Comparison of ENCODE assay signal across 2 cellular contexts in genomic region chr14:38210587-38211257, GRCh38.
TF ChIP-seq lines count a peak whose summit lies in the region.

No MANE protein-coding gene starts in this region.

TF ChIP-seq in IMR-90, 13 proteins besides CTCF, POLR2A, EP300 and RAD21:
- TF ChIP-seq FOS (IDR thresholded peaks at IDR 0.05; ENCODE audit: low read depth, low read length): no peak
- TF ChIP-seq NFE2L2 (IDR thresholded peaks at IDR 0.05; ENCODE audit: low read depth, low read length): no peak
- TF ChIP-seq USF2 (IDR thresholded peaks at IDR 0.05; ENCODE audit: low read depth, low read length): no peak
- no peak for TF ChIP-seq RFX5 (IDR thresholded peaks at IDR 0.05; ENCODE audit: low read depth, low read length)
- no peak for TF ChIP-seq MAFK (IDR thresholded peaks at IDR 0.05; ENCODE audit: low read depth, low read length)
- no peak for TF ChIP-seq MAZ (IDR thresholded peaks at IDR 0.05; ENCODE audit: borderline replicate concordance, low read depth, low read length)
- TF ChIP-seq CHD1 (IDR thresholded peaks at IDR 0.05; ENCODE audit: low read depth, low read length): no peak
- TF ChIP-seq MXI1 (IDR thresholded peaks at IDR 0.05; ENCODE audit: borderline replicate concordance, low read depth, low read length): no peak
- no peak for TF ChIP-seq ELK1 (IDR thresholded peaks at IDR 0.05; ENCODE audit: borderline replicate concordance, low read depth, low read length)

TF ChIP-seq in H1, 55 proteins besides CTCF, POLR2A, EP300 and RAD21:
- TF ChIP-seq EZH2 (IDR thresholded peaks at IDR 0.05; ENCODE audit: low read depth, low read length, severe bottlenecking): peak; percentile 91
- no peak for TF ChIP-seq SIX5 (IDR thresholded peaks at IDR 0.05; ENCODE audit: low read depth, low read length)
- 0 out of 2 replicates have a peak, but pooled peaks have one; percentile 8 for TF ChIP-seq E2F6 (IDR thresholded peaks at IDR 0.05)
- TF ChIP-seq ASH2L (IDR thresholded peaks at IDR 0.05; ENCODE audit: low read length): peak; percentile 33
- TF ChIP-seq SUZ12 (IDR thresholded peaks at IDR 0.05; ENCODE audit: low read length): peak; percentile 94; the same call in 1 of the 2 replicates
- peak; percentile 60 for TF ChIP-seq RNF2 (IDR thresholded peaks at IDR 0.05; ENCODE audit: borderline replicate concordance, low read depth, low read length, missing control alignments, poor library complexity, severe bottlenecking)
